ENCODE assay signal across 17 cellular contexts in genomic region chr7:69664433-69664832, GRCh38.
DNase-seq lines count a peak whose midpoint lies in the region; ATAC-seq, FAIRE-seq and TF ChIP-seq lines count a peak whose summit lies in the region.
"Had no signal": no experiment of that assay in that cellular context is flagged by ENCODE, and none has a peak within 500 bp of the region (broad histone marks: within the 10 kb centered on the region; RNA-seq: fewer than 3 reads in every experiment).

No MANE protein-coding gene starts in this region.

- H2AFZ ChIP-seq in HepG2 (ENCODE audit: low read length): no peak overlapping the region

- H3K36me3 ChIP-seq in HepG2 (replicated peaks in 1 of 2; ENCODE audit: control insufficient read depth in 1 of 2, insufficient read depth in 2 of 2, low read length in 2 of 2): no peaks in the 10 kb centered on the region
- H3K36me3 ChIP-seq: cardiac muscle cell had no signal

- intact Hi-C loops in activated B cell treated with CpG ODN at 0.5 μM for 24 hours (cut with micrococcal nuclease): loop anchor here (1.0 to 5.0 kb wide), 5 partner anchors 13 to 178 kb away; partner anchors contain the start of gene AUTS2
- intact Hi-C loops in HepG2 (cut with micrococcal nuclease; ENCODE audit: unreplicated experiment): no loop called here

- POLR2A ChIA-PET in activated B cell treated with CpG ODN at 0.5 μM for 24 hours (lab: Charles Lee): interaction anchor here (0.8 to 1.8 kb wide), 7 partner anchors 9 to 160 kb away, joined by 3 to 9 read pairs (median 4); no protein-coding TSS in a partner anchor
- POLR2A ChIA-PET in HepG2 (lab: Yijun Ruan, JAX): no interaction called here

- H3K27ac Mint-ChIP-seq in activated B cell treated with CpG ODN at 0.5 μM for 24 hours: peak overlapping the region; percentile 76
- H3K27ac Mint-ChIP-seq: CD8-positive, alpha-beta T cell; mesothelial cell of epicardium had no signal

- H3K27ac ChIP-seq in HepG2 (ENCODE audit: extremely low read length, insufficient read depth, low read length): no peak overlapping the region
- H3K27ac ChIP-seq: cardiac muscle cell, foreskin keratinocyte, skin epidermis had no signal

- no peak for FAIRE-seq in HepG2 (lab: Jason Lieb, UNC)

- peak; percentile 84 for ATAC-seq in GM18861 (IDR thresholded peaks at IDR 0.05; ENCODE audit: unreplicated experiment)
- peak; percentile 48 for ATAC-seq in GM21717 (IDR thresholded peaks at IDR 0.05; ENCODE audit: unreplicated experiment)
- peak; percentile 67 for ATAC-seq in HG03342 (IDR thresholded peaks at IDR 0.05; ENCODE audit: unreplicated experiment)
- ATAC-seq in activated B cell treated with CpG ODN at 0.5 μM for 24 hours (ENCODE audit: low read depth): peak; percentile 91
- ATAC-seq in HG03139 (IDR thresholded peaks at IDR 0.05; ENCODE audit: unreplicated experiment): no peak
- ATAC-seq in HepG2: no peak
- ATAC-seq: CD8-positive, alpha-beta T cell; foreskin keratinocyte; HCT116 had no signal

- no peaks in the 10 kb centered on the region for H3K36me3 Mint-ChIP-seq in activated B cell treated with CpG ODN at 0.5 μM for 24 hours (ENCODE audit: low read depth)
- H3K36me3 Mint-ChIP-seq: CD8-positive, alpha-beta T cell; mesothelial cell of epicardium had no signal

- TF ChIP-seq EP300 in HepG2 (IDR thresholded peaks at IDR 0.05; ENCODE audit: low read depth in 2 of 2, low read length in 2 of 2) (no peak), HepG2 (CRISPR knock-in tag; IDR thresholded peaks at IDR 0.05; ENCODE audit: borderline replicate concordance) (no peak)

- in situ Hi-C loops in HepG2 (cut with HindIII; ENCODE audit: extremely low pct_ligation_motif_present, low pct_unique_long_range_greater_than_20kb): no loop called here

- no peak overlapping the region for H3K9ac ChIP-seq in HepG2 (ENCODE audit: insufficient read depth, low read depth, low read length)

- TF ChIP-seq CTCF in activated B cell treated with CpG ODN at 0.5 μM for 24 hours (IDR thresholded peaks at IDR 0.05): no peak
- no peak for TF ChIP-seq CTCF in HepG2 (CRISPR knock-in tag; IDR thresholded peaks at IDR 0.05)

- peak overlapping the region; percentile 40 for H3K4me3 Mint-ChIP-seq in activated B cell treated with CpG ODN at 0.5 μM for 24 hours
- H3K4me3 Mint-ChIP-seq: CD8-positive, alpha-beta T cell; mesothelial cell of epicardium had no signal

- 11% methylated on average over 3 of the region's 3 CpGs for WGBS in HepG2 (ENCODE audit: low lambda C conversion rate)

- no peaks in the 10 kb centered on the region for H3K9me3 ChIP-seq in HepG2 (ENCODE audit: low read length)

- TF ChIP-seq POLR2A in HepG2 (IDR thresholded peaks at IDR 0.05; ENCODE audit: insufficient read depth in 1 of 2, low read depth in 2 of 2, low read length in 2 of 2): no peak

- no peak overlapping the region for H3K4me3 ChIP-seq in HepG2 (replicated peaks in 1 of 3; ENCODE audit: insufficient read depth in 1 of 3, low read depth in 2 of 3, low read length in 3 of 3)
- H3K4me3 ChIP-seq: cardiac muscle cell, skin epidermis had no signal

- no peaks in the 10 kb centered on the region for H3K79me2 ChIP-seq in HepG2 (ENCODE audit: insufficient read depth, low read length)

- TF ChIP-seq RAD21 in HepG2 (CRISPR knock-in tag; IDR thresholded peaks at IDR 0.05): no peak

- H3K4me1 Mint-ChIP-seq in activated B cell treated with CpG ODN at 0.5 μM for 24 hours: peaks cover 39% of the 10 kb centered on the region

- no peaks in the 10 kb centered on the region for H4K20me1 ChIP-seq in HepG2 (ENCODE audit: insufficient read depth, low read length)

- no peaks in the 10 kb centered on the region for H3K4me1 ChIP-seq in HepG2 (ENCODE audit: insufficient read depth, low read length)
- H3K4me1 ChIP-seq: foreskin keratinocyte had no signal

- no peaks in the 10 kb centered on the region for H3K27me3 Mint-ChIP-seq in activated B cell treated with CpG ODN at 0.5 μM for 24 hours

- H3K27me3 ChIP-seq in HepG2 (ENCODE audit: control insufficient read depth in 1 of 2, insufficient read depth in 2 of 2, low read length in 2 of 2): no peaks in the 10 kb centered on the region
- H3K27me3 ChIP-seq: cardiac muscle cell had no signal

- no TSS peak for BruUV-seq in HepG2 (replicated peaks; lab: Mats Ljungman, UMichigan)

- peaks cover 2% of the 10 kb centered on the region for H3K9me3 Mint-ChIP-seq in activated B cell treated with CpG ODN at 0.5 μM for 24 hours
- H3K9me3 Mint-ChIP-seq: CD8-positive, alpha-beta T cell; mesothelial cell of epicardium had no signal

- CTCF ChIA-PET in activated B cell treated with CpG ODN at 0.5 μM for 24 hours (lab: Charles Lee) (no interaction called here), HepG2 (lab: Yijun Ruan, JAX; ENCODE audit: low intra/inter-chr PET ratio, low total read pairs) (no interaction called here)

- no peak overlapping the region for H3K4me2 ChIP-seq in HepG2 (ENCODE audit: low read depth, low read length)

- DNase-seq in activated B cell treated with CpG ODN at 0.5 μM for 24 hours (no peak), NCI-H2196 (lab: John Stamatoyannopoulos, UW; ENCODE audit: unreplicated experiment) (no peak), HepG2 (ENCODE audit: low spot score) (no peak)
- DNase-seq: activated CD8-positive, alpha-beta memory T cell treated with anti-CD3 and anti-CD28 coated beads for 24 hours; CD8-positive, alpha-beta T cell; foreskin keratinocyte; islet precursor cell; Right ventricle myocardium superior; substantia nigra had no signal

TF ChIP-seq in HepG2, 621 proteins besides CTCF, POLR2A, EP300 and RAD21:
- TF ChIP-seq ZNF552 (CRISPR knock-in tag; IDR thresholded peaks at IDR 0.05; ENCODE audit: borderline replicate concordance) (no peak), HOXA9 (CRISPR knock-in tag; IDR thresholded peaks at IDR 0.05; ENCODE audit: borderline replicate concordance) (no peak), ZNF136 (CRISPR knock-in tag; IDR thresholded peaks at IDR 0.05; ENCODE audit: low read depth) (no peak), CC2D1A (CRISPR knock-in tag; IDR thresholded peaks at IDR 0.05) (no peak), ZNF142 (CRISPR knock-in tag; IDR thresholded peaks at IDR 0.05) (no peak), MYC (CRISPR knock-in tag; IDR thresholded peaks at IDR 0.05; ENCODE audit: borderline replicate concordance) (no peak), ONECUT2 (CRISPR knock-in tag; IDR thresholded peaks at IDR 0.05) (no peak), REPIN1 (CRISPR knock-in tag; IDR thresholded peaks at IDR 0.05; ENCODE audit: borderline replicate concordance, low read depth) (no peak), HDAC6 (IDR thresholded peaks at IDR 0.05; ENCODE audit: low read depth, low read length) (no peak), RBM39 (IDR thresholded peaks at IDR 0.05; ENCODE audit: low read depth, low read length, poor library complexity, severe bottlenecking) (no peak)

Comparison
In these comparisons a context has a peak if more than half of its experiments do, and no peak if none do; other contexts are left out.
1. ATAC-seq: peak in GM18861 (single experiment), GM21717 (single experiment), HG03342 (single experiment) and activated B cell treated with CpG ODN at 0.5 μM for 24 hours (single experiment); none in HG03139 (single experiment) and HepG2 (single experiment).